1 cellular context compared by ENCODE assay signal in the genomic region with DNA sequence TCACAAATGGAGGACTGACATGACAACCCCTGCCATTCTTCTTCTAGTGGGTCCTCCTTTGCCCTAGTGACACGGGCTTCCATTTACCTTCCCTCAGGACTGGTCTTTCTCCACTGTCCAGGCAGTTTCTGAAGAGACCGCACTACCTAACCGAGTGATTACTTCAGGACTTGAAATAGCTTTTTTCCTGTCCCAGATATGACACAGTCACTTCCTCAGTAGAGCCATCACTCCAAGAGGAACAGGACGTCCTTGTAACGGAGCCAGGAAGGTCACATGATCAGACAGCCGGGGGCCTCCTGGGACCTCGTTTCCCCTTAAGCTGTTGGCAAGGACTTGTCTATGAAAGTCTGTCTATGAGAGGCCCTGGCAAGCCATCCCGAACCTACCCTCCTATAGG.
TF ChIP-seq lines count a peak whose summit lies in the region.

No MANE protein-coding gene starts in this region.

TF ChIP-seq in GM12878, 131 proteins besides CTCF, POLR2A, EP300 and RAD21 (continued from another document):
- TF ChIP-seq, protein P1, sequence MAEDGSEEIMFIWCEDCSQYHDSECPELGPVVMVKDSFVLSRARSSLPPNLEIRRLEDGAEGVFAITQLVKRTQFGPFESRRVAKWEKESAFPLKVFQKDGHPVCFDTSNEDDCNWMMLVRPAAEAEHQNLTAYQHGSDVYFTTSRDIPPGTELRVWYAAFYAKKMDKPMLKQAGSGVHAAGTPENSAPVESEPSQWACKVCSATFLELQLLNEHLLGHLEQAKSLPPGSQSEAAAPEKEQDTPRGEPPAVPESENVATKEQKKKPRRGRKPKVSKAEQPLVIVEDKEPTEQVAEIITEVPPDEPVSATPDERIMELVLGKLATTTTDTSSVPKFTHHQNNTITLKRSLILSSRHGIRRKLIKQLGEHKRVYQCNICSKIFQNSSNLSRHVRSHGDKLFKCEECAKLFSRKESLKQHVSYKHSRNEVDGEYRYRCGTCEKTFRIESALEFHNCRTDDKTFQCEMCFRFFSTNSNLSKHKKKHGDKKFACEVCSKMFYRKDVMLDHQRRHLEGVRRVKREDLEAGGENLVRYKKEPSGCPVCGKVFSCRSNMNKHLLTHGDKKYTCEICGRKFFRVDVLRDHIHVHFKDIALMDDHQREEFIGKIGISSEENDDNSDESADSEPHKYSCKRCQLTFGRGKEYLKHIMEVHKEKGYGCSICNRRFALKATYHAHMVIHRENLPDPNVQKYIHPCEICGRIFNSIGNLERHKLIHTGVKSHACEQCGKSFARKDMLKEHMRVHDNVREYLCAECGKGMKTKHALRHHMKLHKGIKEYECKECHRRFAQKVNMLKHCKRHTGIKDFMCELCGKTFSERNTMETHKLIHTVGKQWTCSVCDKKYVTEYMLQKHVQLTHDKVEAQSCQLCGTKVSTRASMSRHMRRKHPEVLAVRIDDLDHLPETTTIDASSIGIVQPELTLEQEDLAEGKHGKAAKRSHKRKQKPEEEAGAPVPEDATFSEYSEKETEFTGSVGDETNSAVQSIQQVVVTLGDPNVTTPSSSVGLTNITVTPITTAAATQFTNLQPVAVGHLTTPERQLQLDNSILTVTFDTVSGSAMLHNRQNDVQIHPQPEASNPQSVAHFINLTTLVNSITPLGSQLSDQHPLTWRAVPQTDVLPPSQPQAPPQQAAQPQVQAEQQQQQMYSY (CRISPR knock-in tag; IDR thresholded peaks at IDR 0.05): no peak
- TF ChIP-seq STAT3 (IDR thresholded peaks at IDR 0.05; ENCODE audit: low read depth, low read length) (no peak), TCF3 (IDR thresholded peaks at IDR 0.05; ENCODE audit: borderline replicate concordance, insufficient read depth, low read depth, low read length) (no peak), USF2 (IDR thresholded peaks at IDR 0.05; ENCODE audit: borderline replicate concordance, low read depth, low read length) (no peak)
TF ChIP-seq in GM12878: peak in this region for 2.
